1 cellular context compared by ENCODE assay signal in the genomic region with DNA sequence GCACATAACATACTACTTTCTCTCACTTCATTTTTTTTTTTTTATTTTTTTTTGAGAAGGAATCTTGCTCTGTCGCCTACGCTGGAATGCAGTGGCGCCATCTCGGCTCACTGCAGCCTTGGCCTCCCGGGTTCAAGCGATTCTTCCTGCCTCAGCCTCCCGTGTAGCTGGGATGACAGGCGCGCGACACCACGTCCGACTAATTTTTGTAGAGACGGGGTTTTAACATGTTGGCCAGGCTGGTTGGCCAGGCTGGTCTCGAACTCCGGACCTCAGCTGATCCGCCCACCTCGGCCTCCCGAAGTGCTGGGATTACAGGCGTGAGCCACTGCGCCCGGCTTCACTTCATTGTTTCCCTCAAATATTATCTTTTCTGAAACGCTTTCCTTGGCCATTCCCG.
TF ChIP-seq lines count a peak whose summit lies in the region.

No MANE protein-coding gene starts in this region.

TF ChIP-seq in WTC11, 78 proteins besides CTCF, POLR2A, EP300 and RAD21 (continued from another document):
- TF ChIP-seq ELF4 (CRISPR knock-in tag; IDR thresholded peaks at IDR 0.05; ENCODE audit: low read depth) = no peak
- no peak for TF ChIP-seq TCF7 (CRISPR knock-in tag; IDR thresholded peaks at IDR 0.05; ENCODE audit: low read depth)
- TF ChIP-seq SP1 (CRISPR knock-in tag; conservative IDR thresholded peaks at IDR 0.05) = no peak
- TF ChIP-seq USF1 (CRISPR knock-in tag; IDR thresholded peaks at IDR 0.05) = no peak
- TF ChIP-seq TEAD4 (CRISPR knock-in tag; IDR thresholded peaks at IDR 0.05) = no peak
- no peak for TF ChIP-seq IRF2 (CRISPR knock-in tag; IDR thresholded peaks at IDR 0.05; ENCODE audit: borderline replicate concordance, low read depth)
